ENCODE assay signal across 2 cellular contexts in the genomic region with DNA sequence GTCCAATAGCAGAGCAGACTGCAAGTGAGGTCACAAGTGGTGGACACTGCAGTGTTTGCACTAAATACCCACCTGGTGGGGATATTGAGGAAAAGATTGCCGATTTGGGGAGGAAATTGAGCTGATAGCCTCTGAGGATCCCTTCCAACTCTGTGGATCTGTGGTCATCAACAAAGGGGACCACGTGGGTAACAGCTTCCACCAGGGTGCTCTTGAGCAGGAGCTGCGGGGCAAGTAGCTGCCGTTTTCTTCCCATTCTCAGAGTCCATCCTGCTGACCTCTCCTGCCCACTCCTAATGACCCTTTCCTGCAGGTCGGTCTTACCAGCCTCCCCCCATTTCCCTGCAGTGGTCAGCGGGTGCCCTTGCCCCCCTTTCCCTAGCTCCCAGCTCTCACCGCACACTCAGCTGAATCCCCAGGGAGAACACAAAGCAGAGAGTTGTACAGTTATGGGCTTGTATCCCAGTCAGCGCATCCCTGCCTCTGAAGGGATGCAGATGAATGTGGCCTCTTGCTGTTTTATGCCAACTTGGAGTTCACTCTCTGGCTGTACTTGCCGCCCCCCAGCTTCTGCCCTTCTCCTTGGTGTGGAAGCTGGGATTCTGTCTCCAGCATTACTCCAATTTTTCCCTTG.
TF ChIP-seq lines count a peak whose summit lies in the region.

No MANE protein-coding gene starts in this region.

TF ChIP-seq in liver, 16 proteins besides CTCF, POLR2A, EP300 and RAD21:
- TF ChIP-seq EGR1 (IDR thresholded peaks at IDR 0.05; ENCODE audit: low read depth in 2 of 2) (no peak), TAF1 (conservative IDR thresholded peaks at IDR 0.05) (no peak)

TF ChIP-seq in HepG2, 621 proteins besides CTCF, POLR2A, EP300 and RAD21:
- TF ChIP-seq KAT8 (CRISPR knock-in tag; IDR thresholded peaks at IDR 0.05): no peak
- no peak for TF ChIP-seq ZFP1 (CRISPR knock-in tag; IDR thresholded peaks at IDR 0.05)
- no peak for TF ChIP-seq NFE2L1 (CRISPR knock-in tag; IDR thresholded peaks at IDR 0.05; ENCODE audit: borderline replicate concordance)
- TF ChIP-seq ZNF101 (CRISPR knock-in tag; IDR thresholded peaks at IDR 0.05; ENCODE audit: borderline replicate concordance, low read depth): no peak
- no peak for TF ChIP-seq ZNF431 (CRISPR knock-in tag; IDR thresholded peaks at IDR 0.05; ENCODE audit: borderline replicate concordance, low read depth)
- TF ChIP-seq ZFX (CRISPR knock-in tag; IDR thresholded peaks at IDR 0.05; ENCODE audit: low read depth): no peak
- TF ChIP-seq FOSL1 (CRISPR knock-in tag; IDR thresholded peaks at IDR 0.05; ENCODE audit: borderline replicate concordance): no peak
- no peak for TF ChIP-seq REL (CRISPR knock-in tag; conservative IDR thresholded peaks at IDR 0.05)
- TF ChIP-seq HES4 (CRISPR knock-in tag; IDR thresholded peaks at IDR 0.05; ENCODE audit: borderline replicate concordance): no peak
- TF ChIP-seq, protein P1, sequence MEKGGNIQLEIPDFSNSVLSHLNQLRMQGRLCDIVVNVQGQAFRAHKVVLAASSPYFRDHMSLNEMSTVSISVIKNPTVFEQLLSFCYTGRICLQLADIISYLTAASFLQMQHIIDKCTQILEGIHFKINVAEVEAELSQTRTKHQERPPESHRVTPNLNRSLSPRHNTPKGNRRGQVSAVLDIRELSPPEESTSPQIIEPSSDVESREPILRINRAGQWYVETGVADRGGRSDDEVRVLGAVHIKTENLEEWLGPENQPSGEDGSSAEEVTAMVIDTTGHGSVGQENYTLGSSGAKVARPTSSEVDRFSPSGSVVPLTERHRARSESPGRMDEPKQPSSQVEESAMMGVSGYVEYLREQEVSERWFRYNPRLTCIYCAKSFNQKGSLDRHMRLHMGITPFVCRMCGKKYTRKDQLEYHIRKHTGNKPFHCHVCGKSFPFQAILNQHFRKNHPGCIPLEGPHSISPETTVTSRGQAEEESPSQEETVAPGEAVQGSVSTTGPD (CRISPR knock-in tag; IDR thresholded peaks at IDR 0.05): no peak
- TF ChIP-seq ZNF124 (CRISPR knock-in tag; IDR thresholded peaks at IDR 0.05): no peak
- no peak for TF ChIP-seq GATAD1 (CRISPR knock-in tag; IDR thresholded peaks at IDR 0.05)
- TF ChIP-seq, protein P2, sequence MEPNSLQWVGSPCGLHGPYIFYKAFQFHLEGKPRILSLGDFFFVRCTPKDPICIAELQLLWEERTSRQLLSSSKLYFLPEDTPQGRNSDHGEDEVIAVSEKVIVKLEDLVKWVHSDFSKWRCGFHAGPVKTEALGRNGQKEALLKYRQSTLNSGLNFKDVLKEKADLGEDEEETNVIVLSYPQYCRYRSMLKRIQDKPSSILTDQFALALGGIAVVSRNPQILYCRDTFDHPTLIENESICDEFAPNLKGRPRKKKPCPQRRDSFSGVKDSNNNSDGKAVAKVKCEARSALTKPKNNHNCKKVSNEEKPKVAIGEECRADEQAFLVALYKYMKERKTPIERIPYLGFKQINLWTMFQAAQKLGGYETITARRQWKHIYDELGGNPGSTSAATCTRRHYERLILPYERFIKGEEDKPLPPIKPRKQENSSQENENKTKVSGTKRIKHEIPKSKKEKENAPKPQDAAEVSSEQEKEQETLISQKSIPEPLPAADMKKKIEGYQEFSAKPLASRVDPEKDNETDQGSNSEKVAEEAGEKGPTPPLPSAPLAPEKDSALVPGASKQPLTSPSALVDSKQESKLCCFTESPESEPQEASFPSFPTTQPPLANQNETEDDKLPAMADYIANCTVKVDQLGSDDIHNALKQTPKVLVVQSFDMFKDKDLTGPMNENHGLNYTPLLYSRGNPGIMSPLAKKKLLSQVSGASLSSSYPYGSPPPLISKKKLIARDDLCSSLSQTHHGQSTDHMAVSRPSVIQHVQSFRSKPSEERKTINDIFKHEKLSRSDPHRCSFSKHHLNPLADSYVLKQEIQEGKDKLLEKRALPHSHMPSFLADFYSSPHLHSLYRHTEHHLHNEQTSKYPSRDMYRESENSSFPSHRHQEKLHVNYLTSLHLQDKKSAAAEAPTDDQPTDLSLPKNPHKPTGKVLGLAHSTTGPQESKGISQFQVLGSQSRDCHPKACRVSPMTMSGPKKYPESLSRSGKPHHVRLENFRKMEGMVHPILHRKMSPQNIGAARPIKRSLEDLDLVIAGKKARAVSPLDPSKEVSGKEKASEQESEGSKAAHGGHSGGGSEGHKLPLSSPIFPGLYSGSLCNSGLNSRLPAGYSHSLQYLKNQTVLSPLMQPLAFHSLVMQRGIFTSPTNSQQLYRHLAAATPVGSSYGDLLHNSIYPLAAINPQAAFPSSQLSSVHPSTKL (CRISPR knock-in tag; IDR thresholded peaks at IDR 0.05): no peak
- TF ChIP-seq YEATS4 (CRISPR knock-in tag; IDR thresholded peaks at IDR 0.05; ENCODE audit: borderline replicate concordance): no peak
- TF ChIP-seq, protein P3, sequence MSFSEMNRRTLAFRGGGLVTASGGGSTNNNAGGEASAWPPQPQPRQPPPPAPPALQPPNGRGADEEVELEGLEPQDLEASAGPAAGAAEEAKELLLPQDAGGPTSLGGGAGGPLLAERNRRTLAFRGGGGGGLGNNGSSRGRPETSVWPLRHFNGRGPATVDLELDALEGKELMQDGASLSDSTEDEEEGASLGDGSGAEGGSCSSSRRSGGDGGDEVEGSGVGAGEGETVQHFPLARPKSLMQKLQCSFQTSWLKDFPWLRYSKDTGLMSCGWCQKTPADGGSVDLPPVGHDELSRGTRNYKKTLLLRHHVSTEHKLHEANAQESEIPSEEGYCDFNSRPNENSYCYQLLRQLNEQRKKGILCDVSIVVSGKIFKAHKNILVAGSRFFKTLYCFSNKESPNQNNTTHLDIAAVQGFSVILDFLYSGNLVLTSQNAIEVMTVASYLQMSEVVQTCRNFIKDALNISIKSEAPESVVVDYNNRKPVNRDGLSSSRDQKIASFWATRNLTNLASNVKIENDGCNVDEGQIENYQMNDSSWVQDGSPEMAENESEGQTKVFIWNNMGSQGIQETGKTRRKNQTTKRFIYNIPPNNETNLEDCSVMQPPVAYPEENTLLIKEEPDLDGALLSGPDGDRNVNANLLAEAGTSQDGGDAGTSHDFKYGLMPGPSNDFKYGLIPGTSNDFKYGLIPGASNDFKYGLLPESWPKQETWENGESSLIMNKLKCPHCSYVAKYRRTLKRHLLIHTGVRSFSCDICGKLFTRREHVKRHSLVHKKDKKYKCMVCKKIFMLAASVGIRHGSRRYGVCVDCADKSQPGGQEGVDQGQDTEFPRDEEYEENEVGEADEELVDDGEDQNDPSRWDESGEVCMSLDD (CRISPR knock-in tag; IDR thresholded peaks at IDR 0.05; ENCODE audit: borderline replicate concordance): no peak
TF ChIP-seq in HepG2: peak in this region for 0.
